ENCODE assay signal across 8 cellular contexts in genomic region chr6:43629505-43630300, GRCh38.
DNase-seq lines count a peak whose midpoint lies in the region; ATAC-seq and FAIRE-seq lines count a peak whose summit lies in the region.

No MANE protein-coding gene starts in this region.

- H3K27me3 ChIP-seq in BLaER1 (no peaks in the 10 kb centered on the region), layer of hippocampus (ENCODE audit: control insufficient read depth, insufficient read depth, low read length) (no peaks in the 10 kb centered on the region)

- H3K4me3 ChIP-seq in BLaER1: peak overlapping the region; percentile 96

- H3K27ac ChIP-seq in BLaER1 (peak overlapping the region; percentile 93), layer of hippocampus (ENCODE audit: low read depth, low read length) (peak overlapping the region; percentile 94)

- peaks cover 67% of the 10 kb centered on the region for H3K4me1 ChIP-seq in BLaER1

- peaks cover 19% of the 10 kb centered on the region for H3K36me3 ChIP-seq in BLaER1

- peak; percentile 66 for ATAC-seq in GM19324 (IDR thresholded peaks at IDR 0.05; ENCODE audit: low FRiP score, unreplicated experiment)
- ATAC-seq in HG03460 (IDR thresholded peaks at IDR 0.05; ENCODE audit: unreplicated experiment): peak; percentile 63

- H3K4me2 ChIP-seq in BLaER1: peak overlapping the region; percentile 88

- FAIRE-seq in colon (lab: Jason Lieb, UNC): peak; percentile 5

- H4K20me1 ChIP-seq in BLaER1: peaks cover 18% of the 10 kb centered on the region; the same call in 1 of the 2 replicates

- peak; percentile 96 for DNase-seq in NCI-H524 treated with DMSO at 0.1 percent for 48 hours (lab: John Stamatoyannopoulos, UW)
- peak; percentile 95 for DNase-seq in activated CD4-positive, alpha-beta T cell treated with anti-CD3 and anti-CD28 coated beads for 48 hours
- DNase-seq in stimulated activated CD4-positive, alpha-beta T cell treated with anti-CD3 and anti-CD28 coated beads, Interleukin-1b, Interleukin-23, amount 100 ng/mL, for 24 hours (ENCODE audit: low read depth in 4 of 4, low spot score in 1 of 4): peak; percentile 61 to 88 (median 72)

- H3K9ac ChIP-seq in BLaER1: peak overlapping the region; percentile 84

- H3K9me3 ChIP-seq in BLaER1: no peaks in the 10 kb centered on the region

Comparison
In these comparisons a context has a peak if more than half of its experiments do, and no peak if none do; other contexts are left out.
1. Peak in every context shown above with its lines: DNase-seq, ATAC-seq, H3K4me3 ChIP-seq and H3K27ac ChIP-seq.